ENCODE assay signal across 11 cellular contexts in the genomic region with DNA sequence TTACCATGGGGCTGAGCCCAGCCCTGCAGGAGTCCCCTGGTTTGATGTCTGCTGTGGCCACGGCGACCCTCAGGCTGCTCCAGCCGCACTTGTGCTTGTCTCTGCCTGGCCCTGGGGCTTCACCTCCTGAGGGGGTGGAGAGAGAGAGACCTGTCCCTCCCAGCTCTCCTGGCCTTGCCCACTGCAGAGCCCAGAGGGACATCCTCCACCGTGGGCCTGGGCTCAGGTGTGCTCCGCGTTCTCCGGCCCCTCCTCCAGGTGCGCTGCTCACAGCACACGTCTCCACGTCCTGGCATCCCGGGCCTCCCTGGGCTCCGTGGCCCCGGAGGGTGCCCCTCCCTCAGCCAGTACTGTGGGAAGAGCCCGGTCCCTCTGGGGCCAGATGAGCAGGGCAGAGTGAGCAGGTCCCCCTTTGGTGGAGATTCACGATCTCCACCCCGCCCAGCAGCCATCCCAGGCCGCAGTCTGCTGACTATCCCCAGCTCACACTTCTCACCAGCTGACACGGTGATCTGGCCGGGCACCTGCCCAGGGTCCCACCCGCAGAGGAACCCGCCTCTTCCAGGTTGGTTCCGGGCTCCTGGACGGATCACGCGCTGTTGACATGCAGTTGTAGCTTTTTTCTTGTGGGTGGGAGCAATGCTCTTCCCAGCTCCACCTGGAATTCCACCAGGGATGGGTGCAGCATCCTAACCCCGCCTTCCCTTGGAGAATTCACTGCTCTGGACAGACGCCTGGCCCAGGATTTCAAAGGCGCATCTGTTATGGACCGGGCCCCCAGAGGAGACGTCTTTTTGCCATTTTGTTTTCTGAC. TPM values are rescaled to one million over a fixed set of nuclear protein-coding genes. Genes with fewer than 3 reads are reported as not detected.
DNase-seq lines count a peak whose midpoint lies in the region; ATAC-seq, FAIRE-seq and TF ChIP-seq lines count a peak whose summit lies in the region.
"Had no signal": no experiment of that assay in that cellular context is flagged by ENCODE, and none has a peak within 500 bp of the region (broad histone marks: within the 10 kb centered on the region; RNA-seq: fewer than 3 reads in every experiment).

No MANE protein-coding gene starts in this region.

- 0 out of 2 replicates have a peak overlapping the region, but pooled peaks have one; percentile 75 for H2BK12ac ChIP-seq in H1 (ENCODE audit: low read depth, low read length)

- no peak overlapping the region for H3K4me2 ChIP-seq in H1 (ENCODE audit: insufficient read depth in 1 of 2, low read depth in 2 of 2, low read length in 2 of 2)

- peak overlapping the region; percentile 60 for H3K18ac ChIP-seq in H1 (ENCODE audit: extremely low read depth, low read length)

- H4K20me1 ChIP-seq in H1 (replicated peaks in 1 of 2; ENCODE audit: control insufficient read depth in 1 of 2, insufficient read depth in 2 of 2, low read length in 2 of 2): peaks cover 0 to 2% of the 10 kb centered on the region in 2 experiments

- no peak overlapping the region for H2BK20ac ChIP-seq in H1 (ENCODE audit: low read length)

- peaks cover 4% of the 10 kb centered on the region for H3K27me3 Mint-ChIP-seq in activated CD4-positive, alpha-beta memory T cell treated with anti-CD3 and anti-CD28 coated beads for 36 hours

- no peak overlapping the region for H3K56ac ChIP-seq in H1 (replicated peaks; ENCODE audit: insufficient read length, low read depth, low read length)

- H3K79me2 ChIP-seq in H1 (ENCODE audit: control insufficient read depth in 1 of 2, insufficient read depth in 2 of 2, low read length in 2 of 2): no peaks in the 10 kb centered on the region

- no peak overlapping the region for H4K5ac ChIP-seq in H1 (ENCODE audit: insufficient read length, low read depth, low read length)

- H3K4ac ChIP-seq in H1 (replicated peaks; ENCODE audit: insufficient read length, low read depth, low read length): peak overlapping the region; percentile 49

- H4K8ac ChIP-seq in H1 (ENCODE audit: extremely low read depth, insufficient read depth, low read length): peak overlapping the region; percentile 80; the same call in 1 of the 2 replicates

- no peak for TF ChIP-seq EP300 in H1 (IDR thresholded peaks at IDR 0.05; ENCODE audit: borderline replicate concordance in 1 of 2, low read depth in 2 of 2, low read length in 2 of 2)

- no peaks in the 10 kb centered on the region for H3K79me1 ChIP-seq in H1 (ENCODE audit: low read depth, low read length)

- H2BK15ac ChIP-seq in H1 (ENCODE audit: low read length): peak overlapping the region; percentile 19; the same call in 1 of the 2 replicates

- CTCF ChIA-PET in H1 (lab: Charles Lee; ENCODE audit: partially characterized antibody): interaction anchor here (1.4 to 1.5 kb wide), 3 partner anchors 27 to 44 kb away, joined by 3 to 5 read pairs (median 5); no protein-coding TSS in a partner anchor
- CTCF ChIA-PET in activated CD4-positive, alpha-beta memory T cell treated with anti-CD3 and anti-CD28 coated beads for 36 hours (lab: Charles Lee): no interaction called here

- H3K23me2 ChIP-seq in H1 (ENCODE audit: low read depth, low read length): peaks cover 4% of the 10 kb centered on the region

- H2AK5ac ChIP-seq in H1 (ENCODE audit: low read depth, low read length): peak overlapping the region; percentile 13; the same call in 1 of the 2 replicates

- H4K91ac ChIP-seq in H1 (replicated peaks; ENCODE audit: insufficient read length, low read length): peak overlapping the region; percentile 62

- TF ChIP-seq CTCF in cardiac muscle cell (IDR thresholded peaks at IDR 0.05; ENCODE audit: low read depth, low read length) (no peak), right atrium auricular region (IDR thresholded peaks at IDR 0.05) (no peak), H1 (IDR thresholded peaks at IDR 0.05; ENCODE audit: control extremely low read depth in 1 of 3, insufficient read depth in 1 of 3, low read depth in 1 of 3, low read length in 3 of 3) (no peak)

- FAIRE-seq in H1 (lab: Jason Lieb, UNC): no peak

- no peak for ATAC-seq in HG02973 (IDR thresholded peaks at IDR 0.05; ENCODE audit: unreplicated experiment)

- H3K4me3 ChIP-seq in cardiac muscle cell: no peak overlapping the region
- H3K4me3 ChIP-seq in right atrium auricular region: no peak overlapping the region
- no peak overlapping the region for H3K4me3 ChIP-seq in H1 (ENCODE audit: extremely low read depth in 1 of 4, insufficient read depth in 2 of 4, low read depth in 3 of 4, low read length in 4 of 4)
- no peak overlapping the region for H3K4me3 ChIP-seq in mesodermal cell (ENCODE audit: extremely low read depth, insufficient read depth, low read length, poor library complexity, severe bottlenecking)
- H3K4me3 ChIP-seq: skin epidermis had no signal

- H3K27ac Mint-ChIP-seq in activated CD4-positive, alpha-beta memory T cell treated with anti-CD3 and anti-CD28 coated beads for 36 hours: no peak overlapping the region

- TF ChIP-seq POLR2A in H1 (IDR thresholded peaks at IDR 0.05; ENCODE audit: control extremely low read depth in 1 of 2, low read depth in 2 of 2, low read length in 2 of 2): no peak

- no peak overlapping the region; a peak in 2 of 7 replicates for H3K9ac ChIP-seq in H1 (replicated peaks in 1 of 4; ENCODE audit: extremely low read depth in 1 of 4, low read depth in 3 of 4, low read length in 3 of 4)

- intact Hi-C loops in activated CD4-positive, alpha-beta memory T cell treated with anti-CD3 and anti-CD28 coated beads for 36 hours (cut with micrococcal nuclease): no loop called here

- H3K36me3 Mint-ChIP-seq in activated CD4-positive, alpha-beta memory T cell treated with anti-CD3 and anti-CD28 coated beads for 36 hours: no peaks in the 10 kb centered on the region

- H3K27me3 ChIP-seq in cardiac muscle cell (no peaks in the 10 kb centered on the region), right atrium auricular region (no peaks in the 10 kb centered on the region), H1 (replicated peaks in 1 of 4; ENCODE audit: control insufficient read depth in 3 of 4, extremely low read depth in 1 of 4, insufficient read depth in 3 of 4, low read length in 3 of 4) (peaks cover 0 to 4% (median 4%) of the 10 kb centered on the region in 4 experiments; a peak in 4 of 7 replicates)

- H3K9me3 Mint-ChIP-seq in activated CD4-positive, alpha-beta memory T cell treated with anti-CD3 and anti-CD28 coated beads for 36 hours: no peaks in the 10 kb centered on the region

- no peak overlapping the region for H2BK120ac ChIP-seq in H1 (replicated peaks; ENCODE audit: low read depth, low read length)

- H3K9me3 ChIP-seq in cardiac muscle cell (ENCODE audit: low read depth) (no peaks in the 10 kb centered on the region), right atrium auricular region (no peaks in the 10 kb centered on the region), H1 (ENCODE audit: insufficient read depth in 2 of 2, low read depth in 1 of 2, low read length in 1 of 2) (no peaks in the 10 kb centered on the region), mesodermal cell (ENCODE audit: control insufficient read depth, low read length) (no peaks in the 10 kb centered on the region)

- DNase-seq in cardiac muscle cell (ENCODE audit: low read depth in 1 of 2, low spot score in 1 of 2) (no peak), right atrium auricular region (ENCODE audit: low spot score) (no peak), H1 (ENCODE audit: low read depth in 1 of 2, low spot score in 2 of 2) (no peak), dedifferentiated amniotic fluid mesenchymal stem cell (ENCODE audit: extremely low spot score) (no peak), activated T-cell treated with anti-CD3 and anti-CD28 coated beads for 4 hours (no peak)
- no peak for DNase-seq in activated CD4-positive, alpha-beta memory T cell treated with anti-CD3 and anti-CD28 coated beads for 36 hours
- DNase-seq: activated CD4-positive, CD25-positive, alpha-beta regulatory T cell treated with anti-CD3 and anti-CD28 coated beads, Interleukin-2, amount 50 U/mL, for 72 hours; activated naive CD4-positive, alpha-beta T cell treated with Interleukin-2 at 50 U/mL for 16 hours had no signal

- peak overlapping the region; percentile 52; the same call in 1 of the 2 replicates for H2BK5ac ChIP-seq in H1 (ENCODE audit: low read depth, low read length)

- H3K36me3 ChIP-seq in cardiac muscle cell: no peaks in the 10 kb centered on the region
- no peaks in the 10 kb centered on the region for H3K36me3 ChIP-seq in right atrium auricular region
- H3K36me3 ChIP-seq in H1 (ENCODE audit: control insufficient read depth in 2 of 4, insufficient read depth in 4 of 4, low read length in 3 of 4): no peaks in the 10 kb centered on the region
- H3K36me3 ChIP-seq in mesodermal cell (ENCODE audit: control insufficient read depth, insufficient read depth, low read length): no peaks in the 10 kb centered on the region

- no peaks in the 10 kb centered on the region for H3K4me1 Mint-ChIP-seq in activated CD4-positive, alpha-beta memory T cell treated with anti-CD3 and anti-CD28 coated beads for 36 hours (ENCODE audit: low read depth)

- H3K27ac ChIP-seq in cardiac muscle cell (peak overlapping the region; percentile 34), right atrium auricular region (no peak overlapping the region), H1 (ENCODE audit: low read depth, low read length) (no peak overlapping the region), mesodermal cell (ENCODE audit: low read depth, low read length, severe bottlenecking) (peak overlapping the region; percentile 87)

- no peak for TF ChIP-seq RAD21 in H1 (IDR thresholded peaks at IDR 0.05 in 1 of 2, conservative IDR thresholded peaks at IDR 0.05 in 1 of 2; ENCODE audit: low read depth in 2 of 2, low read length in 2 of 2)

- POLR2A ChIA-PET in H1 (lab: Charles Lee; ENCODE audit: partially characterized antibody): interaction anchor here (1.4 to 1.6 kb wide), 2 partner anchors 12 to 78 kb away, joined by 4 to 8 read pairs; no protein-coding TSS in a partner anchor
- POLR2A ChIA-PET in activated CD4-positive, alpha-beta memory T cell treated with anti-CD3 and anti-CD28 coated beads for 36 hours (lab: Charles Lee): no interaction called here

- H3K4me3 Mint-ChIP-seq in activated CD4-positive, alpha-beta memory T cell treated with anti-CD3 and anti-CD28 coated beads for 36 hours: no peak overlapping the region

- H3K23ac ChIP-seq in H1 (ENCODE audit: insufficient read length): no peak overlapping the region

- H3K4me1 ChIP-seq in cardiac muscle cell (ENCODE audit: low read depth): peaks cover 24% of the 10 kb centered on the region
- H3K4me1 ChIP-seq in right atrium auricular region: peaks cover 0 to 5% of the 10 kb centered on the region in 2 donors
- H3K4me1 ChIP-seq in H1 (replicated peaks in 1 of 4; ENCODE audit: control insufficient read depth in 3 of 4, insufficient read depth in 4 of 4, low read length in 3 of 4): peaks cover 0 to 19% (median 15%) of the 10 kb centered on the region in 4 experiments; a peak in 6 of 7 replicates
- peaks cover 54% of the 10 kb centered on the region for H3K4me1 ChIP-seq in mesodermal cell (ENCODE audit: control insufficient read depth, insufficient read depth, low read length, poor library complexity, severe bottlenecking)

- no peak overlapping the region for H3K14ac ChIP-seq in H1 (ENCODE audit: insufficient read length)

- H2AFZ ChIP-seq in H1 (ENCODE audit: low read length): no peak overlapping the region

- WGBS in H1 (ENCODE audit: extremely low coverage in 1 of 2, insufficient coverage in 1 of 2, insufficient read length in 1 of 2, insufficient replicate concordance in 2 of 2, low coverage in 1 of 2, low lambda C conversion rate in 2 of 2, missing lambda C conversion rate in 1 of 2), 2 experiments: 85% methylated on average over 27 of the region's 30 CpGs; no CpG with 5 or more reads in 1 of the 2 experiments
- WGBS in mesodermal cell (ENCODE audit: insufficient coverage in 2 of 2), 2 experiments: 76 to 77% methylated on average over 21 to 27 of the region's 30 CpGs

RNA-seq across cellular contexts. Expression of a gene that starts 41.8 kb away (rescaled TPM):
- total RNA-seq in cardiac muscle cell (39.6 and 46.1 TPM in 2 replicates), right atrium auricular region (10 to 100 TPM in 1 of 2 donors, 1 to 10 TPM in 1; 5.8 to 12.0 TPM)
- polyA plus RNA-seq in cardiac muscle cell (46.8 and 50.4 TPM in 2 replicates), H1 (2011; rRNA removed) (13.7 and 21.0 TPM in 2 replicates)
- total RNA-seq in H1 (2021; fragmentation: NEBNext Ultra II Directional; extraction: Animal tissue kit (Norgen Biotek cat#: 25700)): 32.1 and 34.6 TPM in 2 replicates
- polyA plus RNA-seq in H1 (2011; cell fraction: cytosol; rRNA removed): 20.3 TPM
- 88.5 TPM for polyA plus RNA-seq in H1 (2011; cell fraction: nucleus; rRNA removed)
- polyA plus RNA-seq in H1 (2012, experiment 1 of 2): 24.1 to 33.7 TPM (median 29.4 TPM) in 4 replicates
- 15.8 TPM for polyA plus RNA-seq in H1 (2012, experiment 2 of 2)
- 33.3 TPM for polyA plus RNA-seq in H1 (2013, experiment 1 of 2)
- 33.7 TPM for polyA plus RNA-seq in H1 (2013, experiment 2 of 2)
- polyA minus RNA-seq in H1 (2011; rRNA and poly(A)+ RNA removed): 11.2 and 13.2 TPM in 2 replicates
- polyA minus RNA-seq in H1 (2011; cell fraction: cytosol; rRNA and poly(A)+ RNA removed): 13.0 TPM
- 28.5 TPM for polyA minus RNA-seq in H1 (2011; cell fraction: nucleus; rRNA and poly(A)+ RNA removed)
- 72.3 TPM for polyA plus RNA-seq in mesodermal cell (2013, experiment 1 of 2)
- polyA plus RNA-seq in mesodermal cell (2013, experiment 2 of 2): 59.6 TPM
- total RNA-seq in activated CD4-positive, alpha-beta memory T cell treated with anti-CD3 and anti-CD28 coated beads for 36 hours: 10 to 100 TPM; 14.3 TPM

Comparison
In these comparisons a context has a peak if more than half of its experiments do, and no peak if none do; other contexts are left out.
1. H3K27ac ChIP-seq: peak in cardiac muscle cell (single experiment) and mesodermal cell (single experiment); none in right atrium auricular region (0 of 2) and H1 (single experiment).